Comparison of ENCODE assay signal across 22 cellular contexts in genomic region chr20:56987992-56988391, GRCh38.
DNase-seq lines count a peak whose midpoint lies in the region; ATAC-seq and TF ChIP-seq lines count a peak whose summit lies in the region.
"Had no signal": no experiment of that assay in that cellular context is flagged by ENCODE, and none has a peak within 500 bp of the region (broad histone marks: within the 10 kb centered on the region; RNA-seq: fewer than 3 reads in every experiment).

No MANE protein-coding gene starts in this region.

- H3K4me1 ChIP-seq in ACC112 (ENCODE audit: control insufficient read depth, insufficient read depth, low read length, unreplicated experiment) (no peaks in the 10 kb centered on the region), RWPE2 (ENCODE audit: insufficient read depth, poor library complexity, severe bottlenecking) (peaks cover 4% of the 10 kb centered on the region)
- H3K4me1 ChIP-seq: suprapubic skin had no signal

- DNase-seq in HEK293T (ENCODE audit: extremely low spot score) (peak; percentile 29), RWPE2 (ENCODE audit: low spot score) (peak; percentile 74), foreskin melanocyte (peak; percentile 70), NCI-H1417 (lab: John Stamatoyannopoulos, UW) (no peak), NCI-H510A treated with DMSO at 0.1 percent for 48 hours (lab: John Stamatoyannopoulos, UW) (no peak)
- DNase-seq in activated CD4-positive, alpha-beta T cell treated with anti-CD3 and anti-CD28 coated beads, Interleukin-2, amount 50 U/mL, for 1 hour = no peak
- DNase-seq: activated CD4-positive, CD25-positive, alpha-beta regulatory T cell; activated CD8-positive, alpha-beta T cell treated with anti-CD3 and anti-CD28 coated beads, Interleukin-2, amount 10 ng/mL, durations not matched to agents 7 days and 5 days; activated naive CD4-positive, alpha-beta T cell; activated T-cell treated with anti-CD3 and anti-CD28 coated beads, Interleukin-2, amount 50 U/mL, for 1 hour; central memory CD4-positive, alpha-beta T cell; erythroblast; GDM1; NCI-H1417 treated with DMSO at 0.1 percent for 48 hours; NCI-H2171 treated with DMSO at 0.1 percent for 48 hours; NCI-H69; T-helper 9 cell had no signal

- no peak overlapping the region for H2AFZ ChIP-seq in ACC112 (ENCODE audit: low read length, unreplicated experiment)

- peaks cover 15% of the 10 kb centered on the region for H3K9me3 ChIP-seq in RWPE2 (ENCODE audit: severe bottlenecking)

- H3K27ac ChIP-seq in ACC112 (ENCODE audit: low read depth, low read length) (no peak overlapping the region), RWPE2 (ENCODE audit: poor library complexity, severe bottlenecking) (no peak overlapping the region)
- H3K27ac ChIP-seq: SK-N-MC, suprapubic skin had no signal

- CTCF ChIA-PET in HEK293T (lab: Yijun Ruan, JAX) = interaction anchor here (1.0 to 1.1 kb wide), 2 partner anchors 9 to 14 kb away, joined by 3 to 4 read pairs; no protein-coding TSS in a partner anchor

- POLR2A ChIA-PET in HEK293T (lab: Yijun Ruan, JAX) = no interaction called here

- H3K79me2 ChIP-seq in ACC112 (ENCODE audit: control insufficient read depth, insufficient read depth, low read length, unreplicated experiment) = no peaks in the 10 kb centered on the region

- H3K4me3 ChIP-seq in ACC112 (ENCODE audit: low read depth, low read length) (0 out of 2 replicates have a peak overlapping the region, but pooled peaks have one; percentile 1), RWPE2 (ENCODE audit: severe bottlenecking) (no peak overlapping the region)
- H3K4me3 ChIP-seq: SK-N-MC, suprapubic skin had no signal

- 0 out of 2 replicates have a peak, but pooled peaks cover 6% of the 10 kb centered on the region for H3K27me3 ChIP-seq in ACC112 (ENCODE audit: insufficient read depth, low read length)
- no peaks in the 10 kb centered on the region for H3K27me3 ChIP-seq in RWPE2 (ENCODE audit: insufficient read depth, poor library complexity, severe bottlenecking)

- TF ChIP-seq CTCF in RWPE2 (IDR thresholded peaks at IDR 0.05; ENCODE audit: poor library complexity, severe bottlenecking) = no peak

- ATAC-seq in RWPE2 (ENCODE audit: low read depth) = no peak
- no peak for ATAC-seq in HG03565 (IDR thresholded peaks at IDR 0.05; ENCODE audit: unreplicated experiment)
- ATAC-seq: activated CD8-positive, alpha-beta T cell treated with anti-CD3 and anti-CD28 coated beads, Interleukin-2, amount 10 ng/mL, durations not matched to agents 7 days and 5 days; sciatic nerve had no signal

- H3K36me3 ChIP-seq in ACC112 (ENCODE audit: insufficient read depth, low read length) = no peaks in the 10 kb centered on the region
- H3K36me3 ChIP-seq in RWPE2 (ENCODE audit: low read depth) = no peaks in the 10 kb centered on the region
- H3K36me3 ChIP-seq: suprapubic skin had no signal

TF ChIP-seq in HEK293T, 16 proteins besides CTCF, POLR2A, EP300 and RAD21:
- TF ChIP-seq FOXM1 (IDR thresholded peaks at IDR 0.05; ENCODE audit: borderline replicate concordance) (no peak), LEF1 (IDR thresholded peaks at IDR 0.05; ENCODE audit: borderline replicate concordance) (no peak), SUZ12 (IDR thresholded peaks at IDR 0.05) (no peak), FOXA1 (IDR thresholded peaks at IDR 0.05) (no peak), NFRKB (IDR thresholded peaks at IDR 0.05) (no peak), ZNF384 (IDR thresholded peaks at IDR 0.05) (no peak), ELF4 (IDR thresholded peaks at IDR 0.05) (no peak)

Comparison
In these comparisons a context has a peak if more than half of its experiments do, and no peak if none do; other contexts are left out.
1. DNase-seq: peak in HEK293T (single experiment), RWPE2 (single experiment) and foreskin melanocyte (single experiment); none in NCI-H1417 (0 of 3), activated CD4-positive, alpha-beta T cell treated with anti-CD3 and anti-CD28 coated beads, Interleukin-2, amount 50 U/mL, for 1 hour (single experiment) and NCI-H510A treated with DMSO at 0.1 percent for 48 hours (single experiment).